1 cellular context compared by ENCODE assay signal in the genomic region with DNA sequence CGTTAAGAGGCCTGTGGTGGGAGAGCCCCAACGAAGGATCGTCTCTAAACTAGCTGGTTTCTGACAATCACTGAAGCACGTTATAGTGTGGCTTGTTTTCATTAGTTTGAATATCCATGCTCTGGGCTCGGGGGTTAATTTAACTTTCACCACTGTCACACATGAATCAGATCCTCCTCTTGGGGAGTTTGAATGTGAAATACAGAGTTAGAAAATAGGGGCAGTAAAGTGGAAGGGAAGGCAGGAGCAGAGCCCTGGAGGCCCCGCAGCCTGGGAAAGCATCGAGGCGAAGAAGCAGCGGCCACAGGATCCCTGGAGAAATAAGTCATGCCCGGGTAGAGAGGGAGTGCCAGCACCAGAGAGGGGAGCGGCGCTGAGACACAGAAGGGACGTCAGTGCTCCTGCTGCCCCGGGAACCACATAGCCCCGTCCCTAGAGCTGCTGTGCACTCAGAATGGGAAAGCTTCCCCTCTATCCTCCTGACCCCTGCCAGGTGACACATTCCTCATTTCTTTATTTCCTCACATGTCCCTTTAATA.
TF ChIP-seq lines count a peak whose summit lies in the region.

No MANE protein-coding gene starts in this region.

TF ChIP-seq in H1, 55 proteins besides CTCF, POLR2A, EP300 and RAD21:
- TF ChIP-seq HDAC6 (IDR thresholded peaks at IDR 0.05; ENCODE audit: low read depth, low read length) (no peak), RNF2 (IDR thresholded peaks at IDR 0.05; ENCODE audit: borderline replicate concordance, low read depth, low read length, missing control alignments, poor library complexity, severe bottlenecking) (no peak), KDM4A (IDR thresholded peaks at IDR 0.05; ENCODE audit: low read depth, low read length, severe bottlenecking) (no peak), POLR2AphosphoS5 (IDR thresholded peaks at IDR 0.05; ENCODE audit: low read depth, low read length) (no peak), CHD7 (IDR thresholded peaks at IDR 0.05; ENCODE audit: insufficient replicate concordance, low read length) (no peak), SP2 (IDR thresholded peaks at IDR 0.05; ENCODE audit: low read length) (no peak), E2F6 (IDR thresholded peaks at IDR 0.05) (no peak), CTBP2 (IDR thresholded peaks at IDR 0.05; ENCODE audit: borderline replicate concordance, insufficient read depth, insufficient read length, low read length) (no peak), TCF12 (IDR thresholded peaks at IDR 0.05; ENCODE audit: low read depth, low read length) (no peak), TAF7 (optimal IDR thresholded peaks at IDR 0.05; ENCODE audit: borderline replicate concordance, low read depth, low read length) (no peak), RXRA (IDR thresholded peaks at IDR 0.05; ENCODE audit: insufficient read depth, low read depth, low read length) (no peak), PHF8 (conservative IDR thresholded peaks at IDR 0.05; ENCODE audit: low read depth, low read length) (no peak), CBX5 (IDR thresholded peaks at IDR 0.05; ENCODE audit: low read depth, low read length) (no peak), CHD1 (IDR thresholded peaks at IDR 0.05; ENCODE audit: low read depth, low read length) (no peak), NRF1 (IDR thresholded peaks at IDR 0.05; ENCODE audit: low read depth, low read length) (no peak), EZH2 (IDR thresholded peaks at IDR 0.05; ENCODE audit: low read depth, low read length, severe bottlenecking) (no peak)
- TF ChIP-seq, protein P1, sequence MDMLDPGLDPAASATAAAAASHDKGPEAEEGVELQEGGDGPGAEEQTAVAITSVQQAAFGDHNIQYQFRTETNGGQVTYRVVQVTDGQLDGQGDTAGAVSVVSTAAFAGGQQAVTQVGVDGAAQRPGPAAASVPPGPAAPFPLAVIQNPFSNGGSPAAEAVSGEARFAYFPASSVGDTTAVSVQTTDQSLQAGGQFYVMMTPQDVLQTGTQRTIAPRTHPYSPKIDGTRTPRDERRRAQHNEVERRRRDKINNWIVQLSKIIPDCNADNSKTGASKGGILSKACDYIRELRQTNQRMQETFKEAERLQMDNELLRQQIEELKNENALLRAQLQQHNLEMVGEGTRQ (IDR thresholded peaks at IDR 0.05; ENCODE audit: low read length): no peak
TF ChIP-seq in H1: peak in this region for 0.
